ENCODE assay signal across 15 cellular contexts in the genomic region with DNA sequence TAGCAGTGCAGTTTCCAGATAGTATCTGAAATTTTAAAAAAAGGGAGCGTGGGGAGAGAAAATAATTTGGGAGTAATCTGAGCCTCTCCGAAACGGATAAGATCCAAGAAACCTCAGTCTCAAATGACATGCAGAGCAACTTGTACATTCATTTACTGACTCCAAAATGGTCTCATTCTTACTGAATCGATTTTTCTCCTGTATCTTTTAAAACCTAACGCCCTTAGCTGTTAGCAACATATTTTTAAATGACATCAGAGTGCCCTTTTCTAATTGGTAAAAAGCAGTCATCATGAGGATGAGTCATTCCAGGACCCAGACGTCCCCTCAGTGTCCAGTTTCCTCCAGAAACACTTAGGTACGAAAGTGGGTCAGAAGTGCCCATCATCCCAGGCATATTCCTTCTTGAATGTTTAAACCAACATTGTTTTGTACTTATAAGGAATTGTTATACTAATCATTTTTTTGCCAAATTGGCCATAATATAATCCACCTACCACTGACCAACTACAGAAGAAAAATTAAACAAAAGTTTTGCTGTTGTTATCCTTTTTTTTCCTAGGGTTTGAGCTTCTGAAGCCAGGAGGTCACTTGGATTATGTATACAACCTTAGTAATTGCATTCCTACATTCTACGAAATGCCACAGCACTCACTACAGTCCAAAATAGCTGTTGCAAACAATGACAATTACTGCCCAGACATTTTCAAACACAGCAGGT.
A peak's percentile ranks its signal among the peaks of the same experiment; 100 is the strongest.
DNase-seq lines count a peak whose midpoint lies in the region; ATAC-seq, FAIRE-seq and TF ChIP-seq lines count a peak whose summit lies in the region.
"Had no signal": no experiment of that assay in that cellular context is flagged by ENCODE, and none has a peak within 500 bp of the region (broad histone marks: within the 10 kb centered on the region; RNA-seq: fewer than 3 reads in every experiment).

No MANE protein-coding gene starts in this region.

- no peaks in the 10 kb centered on the region for H3K4me1 ChIP-seq in endothelial cell of umbilical vein (ENCODE audit: control insufficient read depth, extremely low read depth, insufficient read depth, low read length)

- H3K4me1 Mint-ChIP-seq in osteocyte (ENCODE audit: unreplicated experiment) (peaks cover 19% of the 10 kb centered on the region), T-helper 17 cell (peaks cover 2% of the 10 kb centered on the region)
- H3K4me1 Mint-ChIP-seq: activated naive CD4-positive, alpha-beta T cell treated with anti-CD3 and anti-CD28 coated beads, Interleukin-2, amount 10 ng/mL, durations not matched to agents 7 days and 5 days; CD14-positive monocyte had no signal

- no peak for ATAC-seq in T-helper 17 cell
- ATAC-seq: left lobe of liver had no signal

- no peaks in the 10 kb centered on the region for H3K36me3 ChIP-seq in MG63
- no peaks in the 10 kb centered on the region for H3K36me3 ChIP-seq in endothelial cell of umbilical vein (ENCODE audit: control insufficient read depth in 2 of 2, extremely low read depth in 1 of 2, insufficient read depth in 2 of 2, low read length in 2 of 2)

- DNase-seq in AG09319 (ENCODE audit: extremely low read depth, low read depth) = peak; percentile 59
- peak; percentile 39 for DNase-seq in MG63
- no peak for DNase-seq in endothelial cell of umbilical vein (ENCODE audit: low read depth, low spot score)
- DNase-seq in osteocyte (ENCODE audit: extremely low spot score, unreplicated experiment) = no peak
- no peak for DNase-seq in GM19240 (ENCODE audit: insufficient read length, low spot score)
- no peak for DNase-seq in T-helper 17 cell
- no peak for DNase-seq in NCI-H446 treated with DMSO at 0.1 percent for 48 hours (lab: John Stamatoyannopoulos, UW)
- DNase-seq in LoVo (ENCODE audit: low spot score) = no peak
- DNase-seq: activated naive CD4-positive, alpha-beta T cell treated with anti-CD3 and anti-CD28 coated beads, Interleukin-2, amount 10 ng/mL, durations not matched to agents 7 days and 5 days; NCI-H2171 treated with DMSO at 0.1 percent for 48 hours; nucleus accumbens had no signal

- H4K20me1 ChIP-seq in endothelial cell of umbilical vein (replicated peaks; ENCODE audit: control insufficient read depth, extremely low read depth, insufficient read depth, low read length) = no peaks in the 10 kb centered on the region

- no TSS peak for BruUV-seq in endothelial cell of umbilical vein (replicated peaks; lab: Mats Ljungman, UMichigan)

- dilution Hi-C loops in endothelial cell of umbilical vein (cut with MboI; ENCODE audit: extremely low pct_ligation_motif_present, low sequenced_read_pairs) = no loop called here

- no peak overlapping the region for H3K4me3 ChIP-seq in MG63
- no peak overlapping the region for H3K4me3 ChIP-seq in endothelial cell of umbilical vein (replicated peaks in 1 of 3; ENCODE audit: insufficient read depth in 1 of 3, low read depth in 1 of 3, low read length in 3 of 3)

- FAIRE-seq in endothelial cell of umbilical vein (lab: Jason Lieb, UNC) = peak; percentile 54

- no peak for TF ChIP-seq POLR2A in endothelial cell of umbilical vein (IDR thresholded peaks at IDR 0.05; ENCODE audit: low read depth, low read length)

- no peaks in the 10 kb centered on the region for H3K9me1 ChIP-seq in endothelial cell of umbilical vein (replicated peaks; ENCODE audit: control insufficient read depth, extremely low read depth, insufficient read depth, low read length)

- no peak overlapping the region for H3K9ac ChIP-seq in endothelial cell of umbilical vein (replicated peaks; ENCODE audit: extremely low read depth, insufficient read depth, low read length)

- intact Hi-C loops in endothelial cell of umbilical vein (cut with micrococcal nuclease) = no loop called here

- H3K36me3 Mint-ChIP-seq in osteocyte (ENCODE audit: unreplicated experiment) = no peaks in the 10 kb centered on the region
- H3K36me3 Mint-ChIP-seq in T-helper 17 cell (ENCODE audit: low read depth) = no peaks in the 10 kb centered on the region
- H3K36me3 Mint-ChIP-seq: activated naive CD4-positive, alpha-beta T cell treated with anti-CD3 and anti-CD28 coated beads, Interleukin-2, amount 10 ng/mL, durations not matched to agents 7 days and 5 days; CD14-positive monocyte had no signal

- H3K27me3 ChIP-seq in MG63 = no peaks in the 10 kb centered on the region
- no peaks in the 10 kb centered on the region for H3K27me3 ChIP-seq in endothelial cell of umbilical vein (ENCODE audit: control insufficient read depth in 2 of 2, insufficient read depth in 2 of 2, low read length in 2 of 2)

- no peak; the same call in 1 of the 2 replicates for TF ChIP-seq CTCF in AG09319 (IDR thresholded peaks at IDR 0.05; ENCODE audit: low read depth, low read length)
- no peak for TF ChIP-seq CTCF in endothelial cell of umbilical vein (IDR thresholded peaks at IDR 0.05; ENCODE audit: extremely low read depth in 1 of 2, insufficient read depth in 1 of 2, low read depth in 1 of 2, low read length in 2 of 2)
- no peak for TF ChIP-seq CTCF in osteocyte (IDR thresholded peaks at IDR 0.05)

- H3K27ac Mint-ChIP-seq in osteocyte (ENCODE audit: unreplicated experiment) = peak overlapping the region; percentile 82
- H3K27ac Mint-ChIP-seq in T-helper 17 cell = no peak overlapping the region
- H3K27ac Mint-ChIP-seq: activated naive CD4-positive, alpha-beta T cell treated with anti-CD3 and anti-CD28 coated beads, Interleukin-2, amount 10 ng/mL, durations not matched to agents 7 days and 5 days; CD14-positive monocyte; dendritic cell treated with granulocyte-macrophage colony-stimulating factor and Interleukin-4, amounts not matched to agents 40 ng/mL and 50 ng/mL, for 4 days had no signal

- H3K4me3 Mint-ChIP-seq in osteocyte (ENCODE audit: unreplicated experiment) (no peak overlapping the region), T-helper 17 cell (no peak overlapping the region)
- H3K4me3 Mint-ChIP-seq: activated naive CD4-positive, alpha-beta T cell treated with anti-CD3 and anti-CD28 coated beads, Interleukin-2, amount 10 ng/mL, durations not matched to agents 7 days and 5 days; CD14-positive monocyte; dendritic cell treated with granulocyte-macrophage colony-stimulating factor and Interleukin-4, amounts not matched to agents 40 ng/mL and 50 ng/mL, for 4 days had no signal

- H3K4me2 ChIP-seq in endothelial cell of umbilical vein (ENCODE audit: insufficient read depth, low read length) = no peak overlapping the region

- POLR2A ChIA-PET in endothelial cell of umbilical vein (lab: Charles Lee) = no interaction called here

- H3K9me3 ChIP-seq in MG63 = peaks cover 2% of the 10 kb centered on the region; the same call in 1 of the 2 replicates
- H3K9me3 ChIP-seq in endothelial cell of umbilical vein (replicated peaks; ENCODE audit: control insufficient read depth, insufficient read depth, low read length) = no peaks in the 10 kb centered on the region
- H3K9me3 ChIP-seq in T-helper 17 cell (ENCODE audit: control insufficient read depth, low read length, poor library complexity, severe bottlenecking) = no peaks in the 10 kb centered on the region

- H3K27ac ChIP-seq in endothelial cell of umbilical vein (ENCODE audit: insufficient read depth, low read depth, low read length) = no peak overlapping the region
- H3K27ac ChIP-seq: RWPE1 had no signal

- CTCF ChIA-PET in endothelial cell of umbilical vein (lab: Charles Lee) = no interaction called here

- no peaks in the 10 kb centered on the region for H3K9me3 Mint-ChIP-seq in osteocyte (ENCODE audit: unreplicated experiment)
- H3K9me3 Mint-ChIP-seq: activated naive CD4-positive, alpha-beta T cell treated with anti-CD3 and anti-CD28 coated beads, Interleukin-2, amount 10 ng/mL, durations not matched to agents 7 days and 5 days; dendritic cell treated with granulocyte-macrophage colony-stimulating factor and Interleukin-4, amounts not matched to agents 40 ng/mL and 50 ng/mL, for 4 days had no signal

- H3K79me2 ChIP-seq in endothelial cell of umbilical vein (ENCODE audit: control insufficient read depth, insufficient read depth, low read length) = no peaks in the 10 kb centered on the region

- H3K27me3 Mint-ChIP-seq in osteocyte (ENCODE audit: unreplicated experiment) (no peaks in the 10 kb centered on the region), T-helper 17 cell (no peaks in the 10 kb centered on the region)
- H3K27me3 Mint-ChIP-seq: activated naive CD4-positive, alpha-beta T cell treated with anti-CD3 and anti-CD28 coated beads, Interleukin-2, amount 10 ng/mL, durations not matched to agents 7 days and 5 days; dendritic cell treated with granulocyte-macrophage colony-stimulating factor and Interleukin-4, amounts not matched to agents 40 ng/mL and 50 ng/mL, for 4 days had no signal

- H2AFZ ChIP-seq in endothelial cell of umbilical vein (ENCODE audit: low read depth, low read length) = no peak overlapping the region

TF ChIP-seq in endothelial cell of umbilical vein, 7 proteins besides CTCF, POLR2A, EP300 and RAD21:
- TF ChIP-seq MYC (IDR thresholded peaks at IDR 0.05; ENCODE audit: low read depth, low read length) (no peak), FOS (IDR thresholded peaks at IDR 0.05; ENCODE audit: borderline replicate concordance, insufficient read depth, low read length) (peak; percentile 5)

Comparison
In these comparisons a context has a peak if more than half of its experiments do, and no peak if none do; other contexts are left out.
1. DNase-seq: peak in AG09319 (single experiment) and MG63 (single experiment); none in endothelial cell of umbilical vein (single experiment), osteocyte (single experiment), GM19240 (single experiment), T-helper 17 cell (0 of 3), NCI-H446 treated with DMSO at 0.1 percent for 48 hours (single experiment) and LoVo (single experiment).